ENCODE assay signal across 25 cellular contexts in genomic region chr3:74271541-74271940, GRCh38.
"Had no signal": no experiment of that assay in that cellular context is flagged by ENCODE, and none has a peak within 500 bp of the region (broad histone marks: within the 10 kb centered on the region; RNA-seq: fewer than 3 reads in every experiment).

No MANE protein-coding gene starts in this region.

- H3K27me3 Mint-ChIP-seq: activated naive CD8-positive, alpha-beta T cell treated with anti-CD3 and anti-CD28 coated beads, Interleukin-2, amount 10 ng/mL, durations not matched to agents 7 days and 5 days had no signal

- ATAC-seq: activated CD4-positive, CD25-positive, alpha-beta regulatory T cell treated with anti-CD3 and anti-CD28 coated beads, Interleukin-2, amount 50 U/mL, for 24 hours; activated CD8-positive, alpha-beta T cell treated with anti-CD3 and anti-CD28 coated beads, Interleukin-2, amount 10 ng/mL, durations not matched to agents 7 days and 5 days; K562; PC-3; SK-N-SH treated with all-trans-retinoic acid at 6 μM for 48 hours had no signal

- H3K4me3 Mint-ChIP-seq: activated CD8-positive, alpha-beta T cell treated with anti-CD3 and anti-CD28 coated beads, Interleukin-2, amount 10 ng/mL, durations not matched to agents 7 days and 5 days; activated naive CD8-positive, alpha-beta T cell treated with anti-CD3 and anti-CD28 coated beads, Interleukin-2, amount 10 ng/mL, durations not matched to agents 7 days and 5 days; T-helper 1 cell treated with Interleukin-12 subunit alpha and Interleukin-12 subunit beta and Interleukin-4 antibody, amounts not matched to agents 30 μg/mL and 1 μg/mL, for 36 hours had no signal

- H3K4me1 ChIP-seq: adrenal gland, SJSA1 had no signal

- DNase-seq: activated CD4-positive, alpha-beta T cell treated with anti-CD3 and anti-CD28 coated beads for 48 hours; activated CD4-positive, alpha-beta T cell treated with anti-CD3 and anti-CD28 coated beads, Interleukin-2, amount 50 U/mL, for 4 hours; activated CD8-positive, alpha-beta memory T cell treated with anti-CD3 and anti-CD28 coated beads, Interleukin-2, amount 50 U/mL, for 48 hours; activated CD8-positive, alpha-beta T cell treated with anti-CD3 and anti-CD28 coated beads, Interleukin-2, amount 10 ng/mL, durations not matched to agents 7 days and 5 days; activated naive CD4-positive, alpha-beta T cell treated with anti-CD3 and anti-CD28 coated beads, Interleukin-2, amount 50 U/mL, for 16 hours; activated naive CD8-positive, alpha-beta T cell treated with anti-CD3 and anti-CD28 coated beads, Interleukin-2, amount 10 ng/mL, durations not matched to agents 7 days and 5 days; activated T-cell treated with anti-CD3 and anti-CD28 coated beads, Interleukin-2, amount 50 U/mL, for 1 hour; adrenal gland; anterior cingulate cortex; Karpas-422; NCI-H1417; NCI-H1930; NCI-H2107; NCI-H2171 treated with DMSO at 0.1 percent for 48 hours; NCI-H226; NCI-H526; NCI-H774; NK-92 treated with Interleukin-12 subunit alpha and Interleukin-12 subunit beta, amount 100 ng/mL, for 24 hours; PC-3; SHP77 had no signal

- H3K4me3 ChIP-seq: adrenal gland, K562, SJSA1 had no signal

- H3K4me1 Mint-ChIP-seq: activated naive CD8-positive, alpha-beta T cell treated with anti-CD3 and anti-CD28 coated beads, Interleukin-2, amount 10 ng/mL, durations not matched to agents 7 days and 5 days had no signal

- H3K9me3 ChIP-seq: adrenal gland, SJSA1 had no signal

- H3K36me3 Mint-ChIP-seq: activated naive CD8-positive, alpha-beta T cell treated with anti-CD3 and anti-CD28 coated beads, Interleukin-2, amount 10 ng/mL, durations not matched to agents 7 days and 5 days had no signal

- H3K27ac ChIP-seq: adrenal gland, SJSA1 had no signal

- H3K36me3 ChIP-seq: adrenal gland, SJSA1 had no signal

- H3K27ac Mint-ChIP-seq: activated CD8-positive, alpha-beta T cell treated with anti-CD3 and anti-CD28 coated beads, Interleukin-2, amount 10 ng/mL, durations not matched to agents 7 days and 5 days; activated naive CD8-positive, alpha-beta T cell treated with anti-CD3 and anti-CD28 coated beads, Interleukin-2, amount 10 ng/mL, durations not matched to agents 7 days and 5 days; T-helper 1 cell treated with Interleukin-12 subunit alpha and Interleukin-12 subunit beta and Interleukin-4 antibody, amounts not matched to agents 30 μg/mL and 1 μg/mL, for 36 hours had no signal

- H3K27me3 ChIP-seq: adrenal gland, SJSA1 had no signal
